Comparison of ENCODE assay signal across 8 cellular contexts in the genomic region with DNA sequence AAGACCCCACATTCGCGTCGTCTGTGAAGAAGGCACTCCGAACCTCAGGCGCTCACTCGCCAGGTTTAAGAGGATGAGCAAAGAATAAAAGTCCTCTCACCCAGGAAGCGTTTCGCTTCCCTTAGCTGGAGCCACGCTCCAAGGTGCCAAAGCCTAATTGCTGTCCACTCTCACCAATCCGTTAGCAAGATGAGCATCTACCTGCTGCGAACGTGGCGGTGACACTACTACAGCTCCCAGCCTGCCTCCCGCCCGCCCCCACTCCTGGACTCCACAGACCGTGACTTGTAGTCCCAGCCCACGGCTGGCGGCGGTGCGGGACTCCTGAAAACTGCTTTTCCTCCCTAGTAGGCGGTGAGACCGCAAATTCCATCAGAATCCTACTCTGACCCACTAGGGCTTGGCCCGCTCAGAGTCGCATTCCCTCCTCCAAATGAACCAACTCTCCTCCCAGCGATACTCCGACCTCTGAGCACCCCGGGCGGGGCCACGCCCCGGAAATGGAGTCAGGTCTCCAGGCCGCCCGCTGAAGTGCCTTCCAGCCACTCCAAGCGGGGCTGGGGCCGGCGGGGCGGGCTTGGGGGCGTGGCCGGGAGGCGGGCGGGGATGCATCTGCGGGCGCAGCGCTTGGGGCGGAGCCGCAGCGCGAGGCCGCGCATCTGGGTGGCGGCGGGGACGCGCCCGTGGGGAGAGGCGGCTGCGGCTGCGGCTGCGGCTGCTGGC. TPM values are rescaled to one million over a fixed set of nuclear protein-coding genes. Genes with fewer than 3 reads are reported as not detected.
DNase-seq lines count a peak whose midpoint lies in the region; ATAC-seq and TF ChIP-seq lines count a peak whose summit lies in the region.

No MANE protein-coding gene starts in this region.

- DNase-seq in DMS114 treated with DMSO at 0.1 percent for 48 hours (lab: John Stamatoyannopoulos, UW; ENCODE audit: unreplicated experiment), result peak; percentile 89
- DNase-seq in HuH-7.5 (ENCODE audit: low spot score), result peak; percentile 93
- DNase-seq in activated T-cell treated with anti-CD3 and anti-CD28 coated beads for 1 hour (ENCODE audit: low read depth), result peak; percentile 94
- peak; percentile 100 for DNase-seq in epidermal melanocyte (ENCODE audit: insufficient read length, low spot score)
- DNase-seq in stimulated activated CD8-positive, alpha-beta memory T cell treated with anti-CD3 and anti-CD28 coated beads, Interleukin-2, amount 100 ng/mL, for 1 hour (ENCODE audit: low read depth in 2 of 2), result peak; percentile 95 to 96

- H3K9ac ChIP-seq in OCI-LY1 (ENCODE audit: low read length), result peak overlapping the region; percentile 73

- H3K36me3 ChIP-seq in OCI-LY1 (ENCODE audit: insufficient read depth, low read length), result no peaks in the 10 kb centered on the region

- H3K27me3 ChIP-seq in OCI-LY1 (ENCODE audit: insufficient read depth, low read length), result no peaks in the 10 kb centered on the region
- no peaks in the 10 kb centered on the region for H3K27me3 ChIP-seq in mononuclear cell (ENCODE audit: insufficient read depth, low read length)

- no peak for TF ChIP-seq CTCF in OCI-LY1 (IDR thresholded peaks at IDR 0.05; ENCODE audit: low read length)

- H3K27ac ChIP-seq in OCI-LY1 (ENCODE audit: low read depth, low read length, poor library complexity, severe bottlenecking), result peak overlapping the region; percentile 20

- H3F3A ChIP-seq in OCI-LY1 (ENCODE audit: insufficient read depth, low read length), result peaks cover 6% of the 10 kb centered on the region; the same call in 1 of the 2 replicates

- H3K79me2 ChIP-seq in OCI-LY1 (ENCODE audit: insufficient read depth, low read length), result no peaks in the 10 kb centered on the region

- H3K4me1 ChIP-seq in OCI-LY1 (ENCODE audit: insufficient read depth, low read length, severe bottlenecking), result peaks cover 18% of the 10 kb centered on the region
- H3K4me1 ChIP-seq in mononuclear cell (ENCODE audit: insufficient read depth, low read length), result peaks cover 39% of the 10 kb centered on the region

- peak overlapping the region; percentile 79 for H3K4me2 ChIP-seq in OCI-LY1 (ENCODE audit: low read length)

- H2AFZ ChIP-seq in OCI-LY1 (ENCODE audit: low read length), result peak overlapping the region; percentile 8

- H4K20me1 ChIP-seq in OCI-LY1 (ENCODE audit: insufficient read depth, low read length), result no peaks in the 10 kb centered on the region

- ATAC-seq in GM21529 (IDR thresholded peaks at IDR 0.05; ENCODE audit: unreplicated experiment), result peak; percentile 91

- H3K9me2 ChIP-seq in OCI-LY1 (ENCODE audit: low read depth, low read length), result no peaks in the 10 kb centered on the region

- peak overlapping the region; percentile 75 for H3K4me3 ChIP-seq in OCI-LY1 (ENCODE audit: low read depth, low read length, poor library complexity, severe bottlenecking)
- H3K4me3 ChIP-seq in mononuclear cell (ENCODE audit: low read length), result peak overlapping the region; percentile 77

- no peaks in the 10 kb centered on the region for H3K9me3 ChIP-seq in OCI-LY1 (ENCODE audit: low read length)
- H3K9me3 ChIP-seq in mononuclear cell (ENCODE audit: low read depth, low read length), result no peaks in the 10 kb centered on the region

RNA-seq across cellular contexts. Expression of a gene that starts 0.5 kb away (rescaled TPM):
- 87.5 TPM for total RNA-seq in mononuclear cell

Comparison
In these comparisons a context has a peak if more than half of its experiments do, and no peak if none do; other contexts are left out.
1. Peak in every context shown above with its lines: DNase-seq, ATAC-seq, H3K4me3 ChIP-seq and H3K27ac ChIP-seq.